In the genomic region with DNA sequence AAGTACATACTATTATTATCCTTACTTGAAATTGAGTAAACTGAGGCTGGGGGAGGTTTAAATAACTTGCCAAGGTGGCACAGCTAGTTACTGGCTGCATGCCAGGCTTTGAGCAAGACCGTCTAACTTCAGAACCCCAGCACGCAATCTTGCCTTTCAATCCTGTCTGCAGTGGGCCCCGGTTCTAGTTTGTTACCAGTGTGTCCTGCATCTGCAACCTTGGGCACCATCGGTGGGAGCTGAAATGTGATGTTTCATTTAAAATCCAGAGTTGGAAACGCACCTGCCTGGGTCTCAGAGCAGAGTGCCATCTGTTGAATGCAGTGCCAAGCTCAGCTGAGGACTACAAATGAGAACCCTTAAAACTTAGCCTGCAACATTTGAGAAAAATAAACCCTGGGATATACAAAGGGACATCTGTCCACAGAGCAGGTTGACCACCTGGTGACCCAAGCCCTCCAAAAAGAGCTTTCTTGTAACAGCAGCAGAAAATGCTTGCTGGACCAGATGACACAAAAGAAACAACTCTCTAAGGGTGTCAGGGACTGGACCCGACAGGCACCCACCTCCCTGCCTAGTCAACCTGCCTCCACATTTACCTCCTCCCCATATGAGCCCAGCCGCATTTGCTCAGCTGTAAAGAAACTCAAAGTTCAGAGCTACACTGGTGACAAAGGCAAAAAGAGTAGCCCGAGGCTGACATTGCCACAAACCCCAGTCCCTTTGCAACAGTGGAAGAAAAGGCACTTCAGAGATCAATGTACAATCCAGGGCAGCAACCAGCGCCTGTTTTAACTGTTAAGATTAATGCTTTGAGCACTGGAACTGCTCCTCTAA, we compare ENCODE assay signal across 1 cellular context.
TF ChIP-seq lines count a peak whose summit lies in the region.

No MANE protein-coding gene starts in this region.

TF ChIP-seq in HepG2, 621 proteins besides CTCF, POLR2A, EP300 and RAD21 (continued from another document and continues in another):
- TF ChIP-seq, protein P1, sequence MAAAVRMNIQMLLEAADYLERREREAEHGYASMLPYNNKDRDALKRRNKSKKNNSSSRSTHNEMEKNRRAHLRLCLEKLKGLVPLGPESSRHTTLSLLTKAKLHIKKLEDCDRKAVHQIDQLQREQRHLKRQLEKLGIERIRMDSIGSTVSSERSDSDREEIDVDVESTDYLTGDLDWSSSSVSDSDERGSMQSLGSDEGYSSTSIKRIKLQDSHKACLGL (CRISPR knock-in tag; IDR thresholded peaks at IDR 0.05), result no peak
- TF ChIP-seq, protein P2, sequence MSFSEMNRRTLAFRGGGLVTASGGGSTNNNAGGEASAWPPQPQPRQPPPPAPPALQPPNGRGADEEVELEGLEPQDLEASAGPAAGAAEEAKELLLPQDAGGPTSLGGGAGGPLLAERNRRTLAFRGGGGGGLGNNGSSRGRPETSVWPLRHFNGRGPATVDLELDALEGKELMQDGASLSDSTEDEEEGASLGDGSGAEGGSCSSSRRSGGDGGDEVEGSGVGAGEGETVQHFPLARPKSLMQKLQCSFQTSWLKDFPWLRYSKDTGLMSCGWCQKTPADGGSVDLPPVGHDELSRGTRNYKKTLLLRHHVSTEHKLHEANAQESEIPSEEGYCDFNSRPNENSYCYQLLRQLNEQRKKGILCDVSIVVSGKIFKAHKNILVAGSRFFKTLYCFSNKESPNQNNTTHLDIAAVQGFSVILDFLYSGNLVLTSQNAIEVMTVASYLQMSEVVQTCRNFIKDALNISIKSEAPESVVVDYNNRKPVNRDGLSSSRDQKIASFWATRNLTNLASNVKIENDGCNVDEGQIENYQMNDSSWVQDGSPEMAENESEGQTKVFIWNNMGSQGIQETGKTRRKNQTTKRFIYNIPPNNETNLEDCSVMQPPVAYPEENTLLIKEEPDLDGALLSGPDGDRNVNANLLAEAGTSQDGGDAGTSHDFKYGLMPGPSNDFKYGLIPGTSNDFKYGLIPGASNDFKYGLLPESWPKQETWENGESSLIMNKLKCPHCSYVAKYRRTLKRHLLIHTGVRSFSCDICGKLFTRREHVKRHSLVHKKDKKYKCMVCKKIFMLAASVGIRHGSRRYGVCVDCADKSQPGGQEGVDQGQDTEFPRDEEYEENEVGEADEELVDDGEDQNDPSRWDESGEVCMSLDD (CRISPR knock-in tag; IDR thresholded peaks at IDR 0.05; ENCODE audit: borderline replicate concordance), result no peak
- TF ChIP-seq KLF13 (CRISPR knock-in tag; IDR thresholded peaks at IDR 0.05) (no peak), ZNF138 (CRISPR knock-in tag; IDR thresholded peaks at IDR 0.05; ENCODE audit: low read depth) (no peak), SIX4 (CRISPR knock-in tag; IDR thresholded peaks at IDR 0.05) (no peak), CAMTA2 (CRISPR knock-in tag; IDR thresholded peaks at IDR 0.05; ENCODE audit: borderline replicate concordance) (no peak), ZNF432 (CRISPR knock-in tag; IDR thresholded peaks at IDR 0.05; ENCODE audit: borderline replicate concordance) (no peak), HMGA1 (CRISPR knock-in tag; conservative IDR thresholded peaks at IDR 0.05) (no peak), ONECUT2 (CRISPR knock-in tag; IDR thresholded peaks at IDR 0.05) (no peak), ZNF678 (CRISPR knock-in tag; IDR thresholded peaks at IDR 0.05) (peak; percentile 83; the same call in 1 of the 2 replicates), ATF1 (CRISPR knock-in tag; IDR thresholded peaks at IDR 0.05) (peak; percentile 71; the same call in 1 of the 2 replicates), KLF12 (CRISPR knock-in tag; IDR thresholded peaks at IDR 0.05; ENCODE audit: borderline replicate concordance) (no peak), ZNF564 (CRISPR knock-in tag; IDR thresholded peaks at IDR 0.05) (0 out of 2 replicates have a peak, but pooled peaks have one; percentile 33), NR2F2 (IDR thresholded peaks at IDR 0.05; ENCODE audit: borderline replicate concordance, low read depth) (no peak), ZNF768 (CRISPR knock-in tag; IDR thresholded peaks at IDR 0.05) (peak; percentile 47; the same call in 1 of the 2 replicates), SRSF9 (IDR thresholded peaks at IDR 0.05; ENCODE audit: borderline replicate concordance, insufficient read depth, low read depth, low read length, poor library complexity, severe bottlenecking) (no peak), HNRNPUL1 (IDR thresholded peaks at IDR 0.05; ENCODE audit: low read depth, low read length) (no peak), SP4 (CRISPR knock-in tag; IDR thresholded peaks at IDR 0.05) (no peak), CEBPB (IDR thresholded peaks at IDR 0.05; ENCODE audit: borderline replicate concordance, low read depth, low read length) (0 out of 2 replicates have a peak, but pooled peaks have one; percentile 2), SALL1 (CRISPR knock-in tag; IDR thresholded peaks at IDR 0.05) (no peak), IKZF4 (CRISPR knock-in tag; IDR thresholded peaks at IDR 0.05; ENCODE audit: borderline replicate concordance, low read depth, not compliant biosample characterization) (no peak), TOPORS (CRISPR knock-in tag; IDR thresholded peaks at IDR 0.05) (no peak), ZNF234 (CRISPR knock-in tag; conservative IDR thresholded peaks at IDR 0.05) (no peak), SP1 (IDR thresholded peaks at IDR 0.05) (no peak), SP1 (CRISPR knock-in tag; IDR thresholded peaks at IDR 0.05) (no peak)
- TF ChIP-seq, protein P3, sequence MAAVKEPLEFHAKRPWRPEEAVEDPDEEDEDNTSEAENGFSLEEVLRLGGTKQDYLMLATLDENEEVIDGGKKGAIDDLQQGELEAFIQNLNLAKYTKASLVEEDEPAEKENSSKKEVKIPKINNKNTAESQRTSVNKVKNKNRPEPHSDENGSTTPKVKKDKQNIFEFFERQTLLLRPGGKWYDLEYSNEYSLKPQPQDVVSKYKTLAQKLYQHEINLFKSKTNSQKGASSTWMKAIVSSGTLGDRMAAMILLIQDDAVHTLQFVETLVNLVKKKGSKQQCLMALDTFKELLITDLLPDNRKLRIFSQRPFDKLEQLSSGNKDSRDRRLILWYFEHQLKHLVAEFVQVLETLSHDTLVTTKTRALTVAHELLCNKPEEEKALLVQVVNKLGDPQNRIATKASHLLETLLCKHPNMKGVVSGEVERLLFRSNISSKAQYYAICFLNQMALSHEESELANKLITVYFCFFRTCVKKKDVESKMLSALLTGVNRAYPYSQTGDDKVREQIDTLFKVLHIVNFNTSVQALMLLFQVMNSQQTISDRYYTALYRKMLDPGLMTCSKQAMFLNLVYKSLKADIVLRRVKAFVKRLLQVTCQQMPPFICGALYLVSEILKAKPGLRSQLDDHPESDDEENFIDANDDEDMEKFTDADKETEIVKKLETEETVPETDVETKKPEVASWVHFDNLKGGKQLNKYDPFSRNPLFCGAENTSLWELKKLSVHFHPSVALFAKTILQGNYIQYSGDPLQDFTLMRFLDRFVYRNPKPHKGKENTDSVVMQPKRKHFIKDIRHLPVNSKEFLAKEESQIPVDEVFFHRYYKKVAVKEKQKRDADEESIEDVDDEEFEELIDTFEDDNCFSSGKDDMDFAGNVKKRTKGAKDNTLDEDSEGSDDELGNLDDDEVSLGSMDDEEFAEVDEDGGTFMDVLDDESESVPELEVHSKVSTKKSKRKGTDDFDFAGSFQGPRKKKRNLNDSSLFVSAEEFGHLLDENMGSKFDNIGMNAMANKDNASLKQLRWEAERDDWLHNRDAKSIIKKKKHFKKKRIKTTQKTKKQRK (IDR thresholded peaks at IDR 0.05; ENCODE audit: low read length), result no peak
- TF ChIP-seq, protein P4, sequence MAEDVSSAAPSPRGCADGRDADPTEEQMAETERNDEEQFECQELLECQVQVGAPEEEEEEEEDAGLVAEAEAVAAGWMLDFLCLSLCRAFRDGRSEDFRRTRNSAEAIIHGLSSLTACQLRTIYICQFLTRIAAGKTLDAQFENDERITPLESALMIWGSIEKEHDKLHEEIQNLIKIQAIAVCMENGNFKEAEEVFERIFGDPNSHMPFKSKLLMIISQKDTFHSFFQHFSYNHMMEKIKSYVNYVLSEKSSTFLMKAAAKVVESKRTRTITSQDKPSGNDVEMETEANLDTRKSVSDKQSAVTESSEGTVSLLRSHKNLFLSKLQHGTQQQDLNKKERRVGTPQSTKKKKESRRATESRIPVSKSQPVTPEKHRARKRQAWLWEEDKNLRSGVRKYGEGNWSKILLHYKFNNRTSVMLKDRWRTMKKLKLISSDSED (CRISPR knock-in tag; IDR thresholded peaks at IDR 0.05), result no peak
- TF ChIP-seq, protein P5, sequence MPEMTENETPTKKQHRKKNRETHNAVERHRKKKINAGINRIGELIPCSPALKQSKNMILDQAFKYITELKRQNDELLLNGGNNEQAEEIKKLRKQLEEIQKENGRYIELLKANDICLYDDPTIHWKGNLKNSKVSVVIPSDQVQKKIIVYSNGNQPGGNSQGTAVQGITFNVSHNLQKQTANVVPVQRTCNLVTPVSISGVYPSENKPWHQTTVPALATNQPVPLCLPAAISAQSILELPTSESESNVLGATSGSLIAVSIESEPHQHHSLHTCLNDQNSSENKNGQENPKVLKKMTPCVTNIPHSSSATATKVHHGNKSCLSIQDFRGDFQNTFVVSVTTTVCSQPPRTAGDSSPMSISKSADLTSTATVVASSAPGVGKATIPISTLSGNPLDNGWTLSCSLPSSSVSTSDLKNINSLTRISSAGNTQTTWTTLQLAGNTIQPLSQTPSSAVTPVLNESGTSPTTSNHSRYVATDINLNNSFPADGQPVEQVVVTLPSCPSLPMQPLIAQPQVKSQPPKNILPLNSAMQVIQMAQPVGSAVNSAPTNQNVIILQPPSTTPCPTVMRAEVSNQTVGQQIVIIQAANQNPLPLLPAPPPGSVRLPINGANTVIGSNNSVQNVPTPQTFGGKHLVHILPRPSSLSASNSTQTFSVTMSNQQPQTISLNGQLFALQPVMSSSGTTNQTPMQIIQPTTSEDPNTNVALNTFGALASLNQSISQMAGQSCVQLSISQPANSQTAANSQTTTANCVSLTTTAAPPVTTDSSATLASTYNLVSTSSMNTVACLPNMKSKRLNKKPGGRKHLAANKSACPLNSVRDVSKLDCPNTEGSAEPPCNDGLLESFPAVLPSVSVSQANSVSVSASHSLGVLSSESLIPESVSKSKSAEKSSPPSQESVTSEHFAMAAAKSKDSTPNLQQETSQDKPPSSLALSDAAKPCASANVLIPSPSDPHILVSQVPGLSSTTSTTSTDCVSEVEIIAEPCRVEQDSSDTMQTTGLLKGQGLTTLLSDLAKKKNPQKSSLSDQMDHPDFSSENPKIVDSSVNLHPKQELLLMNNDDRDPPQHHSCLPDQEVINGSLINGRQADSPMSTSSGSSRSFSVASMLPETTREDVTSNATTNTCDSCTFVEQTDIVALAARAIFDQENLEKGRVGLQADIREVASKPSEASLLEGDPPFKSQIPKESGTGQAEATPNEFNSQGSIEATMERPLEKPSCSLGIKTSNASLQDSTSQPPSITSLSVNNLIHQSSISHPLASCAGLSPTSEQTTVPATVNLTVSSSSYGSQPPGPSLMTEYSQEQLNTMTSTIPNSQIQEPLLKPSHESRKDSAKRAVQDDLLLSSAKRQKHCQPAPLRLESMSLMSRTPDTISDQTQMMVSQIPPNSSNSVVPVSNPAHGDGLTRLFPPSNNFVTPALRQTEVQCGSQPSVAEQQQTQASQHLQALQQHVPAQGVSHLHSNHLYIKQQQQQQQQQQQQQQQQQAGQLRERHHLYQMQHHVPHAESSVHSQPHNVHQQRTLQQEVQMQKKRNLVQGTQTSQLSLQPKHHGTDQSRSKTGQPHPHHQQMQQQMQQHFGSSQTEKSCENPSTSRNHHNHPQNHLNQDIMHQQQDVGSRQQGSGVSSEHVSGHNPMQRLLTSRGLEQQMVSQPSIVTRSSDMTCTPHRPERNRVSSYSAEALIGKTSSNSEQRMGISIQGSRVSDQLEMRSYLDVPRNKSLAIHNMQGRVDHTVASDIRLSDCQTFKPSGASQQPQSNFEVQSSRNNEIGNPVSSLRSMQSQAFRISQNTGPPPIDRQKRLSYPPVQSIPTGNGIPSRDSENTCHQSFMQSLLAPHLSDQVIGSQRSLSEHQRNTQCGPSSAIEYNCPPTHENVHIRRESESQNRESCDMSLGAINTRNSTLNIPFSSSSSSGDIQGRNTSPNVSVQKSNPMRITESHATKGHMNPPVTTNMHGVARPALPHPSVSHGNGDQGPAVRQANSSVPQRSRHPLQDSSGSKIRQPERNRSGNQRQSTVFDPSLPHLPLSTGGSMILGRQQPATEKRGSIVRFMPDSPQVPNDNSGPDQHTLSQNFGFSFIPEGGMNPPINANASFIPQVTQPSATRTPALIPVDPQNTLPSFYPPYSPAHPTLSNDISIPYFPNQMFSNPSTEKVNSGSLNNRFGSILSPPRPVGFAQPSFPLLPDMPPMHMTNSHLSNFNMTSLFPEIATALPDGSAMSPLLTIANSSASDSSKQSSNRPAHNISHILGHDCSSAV (CRISPR knock-in tag; IDR thresholded peaks at IDR 0.05; ENCODE audit: borderline replicate concordance), result no peak
- TF ChIP-seq, protein P6, sequence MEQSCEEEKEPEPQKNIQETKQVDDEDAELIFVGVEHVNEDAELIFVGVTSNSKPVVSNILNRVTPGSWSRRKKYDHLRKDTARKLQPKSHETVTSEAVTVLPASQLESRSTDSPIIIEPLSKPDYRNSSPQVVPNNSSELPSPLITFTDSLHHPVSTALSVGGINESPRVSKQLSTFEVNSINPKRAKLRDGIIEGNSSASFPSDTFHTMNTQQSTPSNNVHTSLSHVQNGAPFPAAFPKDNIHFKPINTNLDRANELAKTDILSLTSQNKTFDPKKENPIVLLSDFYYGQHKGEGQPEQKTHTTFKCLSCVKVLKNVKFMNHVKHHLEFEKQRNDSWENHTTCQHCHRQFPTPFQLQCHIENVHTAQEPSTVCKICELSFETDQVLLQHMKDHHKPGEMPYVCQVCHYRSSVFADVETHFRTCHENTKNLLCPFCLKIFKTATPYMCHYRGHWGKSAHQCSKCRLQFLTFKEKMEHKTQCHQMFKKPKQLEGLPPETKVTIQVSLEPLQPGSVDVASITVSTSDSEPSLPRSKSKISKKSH (CRISPR knock-in tag; IDR thresholded peaks at IDR 0.05; ENCODE audit: borderline replicate concordance), result no peak
- TF ChIP-seq, protein P7, sequence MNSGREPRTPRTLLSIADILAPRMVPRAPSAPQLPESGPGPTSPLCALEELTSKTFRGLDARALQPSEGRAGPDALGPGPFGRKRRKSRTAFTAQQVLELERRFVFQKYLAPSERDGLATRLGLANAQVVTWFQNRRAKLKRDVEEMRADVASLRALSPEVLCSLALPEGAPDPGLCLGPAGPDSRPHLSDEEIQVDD (CRISPR knock-in tag; IDR thresholded peaks at IDR 0.05; ENCODE audit: borderline replicate concordance), result no peak
- TF ChIP-seq, protein P8, sequence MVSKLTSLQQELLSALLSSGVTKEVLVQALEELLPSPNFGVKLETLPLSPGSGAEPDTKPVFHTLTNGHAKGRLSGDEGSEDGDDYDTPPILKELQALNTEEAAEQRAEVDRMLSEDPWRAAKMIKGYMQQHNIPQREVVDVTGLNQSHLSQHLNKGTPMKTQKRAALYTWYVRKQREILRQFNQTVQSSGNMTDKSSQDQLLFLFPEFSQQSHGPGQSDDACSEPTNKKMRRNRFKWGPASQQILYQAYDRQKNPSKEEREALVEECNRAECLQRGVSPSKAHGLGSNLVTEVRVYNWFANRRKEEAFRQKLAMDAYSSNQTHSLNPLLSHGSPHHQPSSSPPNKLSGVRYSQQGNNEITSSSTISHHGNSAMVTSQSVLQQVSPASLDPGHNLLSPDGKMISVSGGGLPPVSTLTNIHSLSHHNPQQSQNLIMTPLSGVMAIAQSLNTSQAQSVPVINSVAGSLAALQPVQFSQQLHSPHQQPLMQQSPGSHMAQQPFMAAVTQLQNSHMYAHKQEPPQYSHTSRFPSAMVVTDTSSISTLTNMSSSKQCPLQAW (CRISPR knock-in tag; IDR thresholded peaks at IDR 0.05), result no peak
- TF ChIP-seq, protein P9, sequence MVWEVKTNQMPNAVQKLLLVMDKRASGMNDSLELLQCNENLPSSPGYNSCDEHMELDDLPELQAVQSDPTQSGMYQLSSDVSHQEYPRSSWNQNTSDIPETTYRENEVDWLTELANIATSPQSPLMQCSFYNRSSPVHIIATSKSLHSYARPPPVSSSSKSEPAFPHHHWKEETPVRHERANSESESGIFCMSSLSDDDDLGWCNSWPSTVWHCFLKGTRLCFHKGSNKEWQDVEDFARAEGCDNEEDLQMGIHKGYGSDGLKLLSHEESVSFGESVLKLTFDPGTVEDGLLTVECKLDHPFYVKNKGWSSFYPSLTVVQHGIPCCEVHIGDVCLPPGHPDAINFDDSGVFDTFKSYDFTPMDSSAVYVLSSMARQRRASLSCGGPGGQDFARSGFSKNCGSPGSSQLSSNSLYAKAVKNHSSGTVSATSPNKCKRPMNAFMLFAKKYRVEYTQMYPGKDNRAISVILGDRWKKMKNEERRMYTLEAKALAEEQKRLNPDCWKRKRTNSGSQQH (CRISPR knock-in tag; IDR thresholded peaks at IDR 0.05; ENCODE audit: low read depth), result no peak
